10 cellular contexts compared by ENCODE assay signal in the genomic region with DNA sequence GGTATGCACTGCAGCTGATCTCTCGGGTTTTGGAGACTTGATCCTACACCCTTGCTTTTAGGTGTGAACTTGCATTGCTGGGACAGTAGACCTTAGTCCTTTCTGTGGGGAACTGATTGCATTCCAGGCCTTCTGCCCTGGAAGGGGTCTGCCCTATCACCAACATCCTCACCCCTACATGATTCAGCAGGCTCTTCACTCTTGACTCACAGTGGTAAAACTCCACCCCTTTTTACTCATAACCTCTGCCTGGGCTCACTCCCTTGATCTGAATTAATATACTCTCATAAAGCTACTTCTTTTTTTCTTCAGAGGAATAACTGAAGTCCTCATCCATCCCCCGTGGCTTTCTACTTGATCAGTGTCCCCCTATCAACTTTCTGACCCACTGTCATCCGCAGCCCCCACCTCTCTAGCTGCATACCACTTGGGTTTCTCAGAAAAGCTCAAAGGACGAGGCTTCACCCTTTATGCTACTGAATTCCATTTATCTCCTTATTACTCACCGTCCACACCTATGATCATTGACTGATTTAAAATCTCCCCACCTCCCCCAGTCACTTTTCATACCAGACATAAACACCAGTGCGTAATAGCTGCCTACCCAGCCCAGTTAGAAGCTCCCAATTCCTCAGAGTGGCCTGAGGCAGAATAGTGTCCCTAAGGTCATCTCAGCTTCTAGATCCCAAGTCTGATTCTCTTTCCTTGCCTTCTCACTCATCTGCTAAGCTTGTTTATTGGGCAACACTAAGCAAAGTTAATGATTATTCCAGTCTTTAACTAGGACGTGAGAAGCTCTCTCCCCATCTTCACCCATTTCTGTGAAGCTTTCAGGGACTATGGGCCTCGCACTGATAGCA. TPM values are rescaled to one million over a fixed set of nuclear protein-coding genes. Genes with fewer than 3 reads are reported as not detected.
DNase-seq lines count a peak whose midpoint lies in the region; ATAC-seq, FAIRE-seq and TF ChIP-seq lines count a peak whose summit lies in the region.
"Had no signal": no experiment of that assay in that cellular context is flagged by ENCODE, and none has a peak within 500 bp of the region (broad histone marks: within the 10 kb centered on the region; RNA-seq: fewer than 3 reads in every experiment).

No MANE protein-coding gene starts in this region.

- H3K27ac ChIP-seq in ovary, result no peak overlapping the region

- TF ChIP-seq CTCF in ovary (IDR thresholded peaks at IDR 0.05), result no peak

- FAIRE-seq in RCC 7860 (lab: Jason Lieb, UNC), result peak; percentile 59
- FAIRE-seq: H1 had no signal

- H3K36me3 ChIP-seq in skeletal muscle satellite cell (ENCODE audit: insufficient read depth, low read length), result no peaks in the 10 kb centered on the region
- no peaks in the 10 kb centered on the region for H3K36me3 ChIP-seq in ovary

- H3K4me1 Mint-ChIP-seq in activated CD4-positive, alpha-beta memory T cell treated with anti-CD3 and anti-CD28 coated beads for 36 hours (ENCODE audit: low read depth), result peaks cover 23% of the 10 kb centered on the region
- H3K4me1 Mint-ChIP-seq in activated CD4-positive, alpha-beta memory T cell treated with anti-CD3 and anti-CD28 coated beads, Interleukin-2, amount 10 ng/mL, durations not matched to agents 7 days and 5 days, result peaks cover 31% of the 10 kb centered on the region
- H3K4me1 Mint-ChIP-seq: memory B cell had no signal

- H3K9me3 ChIP-seq in skeletal muscle satellite cell (replicated peaks; ENCODE audit: low read length) (no peaks in the 10 kb centered on the region), ovary (no peaks in the 10 kb centered on the region)

- no peaks in the 10 kb centered on the region for H3K9me3 Mint-ChIP-seq in activated CD4-positive, alpha-beta memory T cell treated with anti-CD3 and anti-CD28 coated beads for 36 hours
- H3K9me3 Mint-ChIP-seq in activated CD4-positive, alpha-beta memory T cell treated with anti-CD3 and anti-CD28 coated beads, Interleukin-2, amount 10 ng/mL, durations not matched to agents 7 days and 5 days, result no peaks in the 10 kb centered on the region
- H3K9me3 Mint-ChIP-seq: memory B cell had no signal

- H3K27me3 ChIP-seq in skeletal muscle satellite cell (ENCODE audit: control insufficient read depth, insufficient read depth, low read length) (no peaks in the 10 kb centered on the region), ovary (no peaks in the 10 kb centered on the region)

- H3K27me3 Mint-ChIP-seq in activated CD4-positive, alpha-beta memory T cell treated with anti-CD3 and anti-CD28 coated beads for 36 hours, result peaks cover 3% of the 10 kb centered on the region
- H3K27me3 Mint-ChIP-seq in activated CD4-positive, alpha-beta memory T cell treated with anti-CD3 and anti-CD28 coated beads, Interleukin-2, amount 10 ng/mL, durations not matched to agents 7 days and 5 days, result no peaks in the 10 kb centered on the region

- H3K36me3 Mint-ChIP-seq in activated CD4-positive, alpha-beta memory T cell treated with anti-CD3 and anti-CD28 coated beads for 36 hours, result no peaks in the 10 kb centered on the region
- peaks cover 4% of the 10 kb centered on the region for H3K36me3 Mint-ChIP-seq in activated CD4-positive, alpha-beta memory T cell treated with anti-CD3 and anti-CD28 coated beads, Interleukin-2, amount 10 ng/mL, durations not matched to agents 7 days and 5 days (ENCODE audit: low read depth)

- peak; percentile 23 for DNase-seq in activated CD4-positive, alpha-beta memory T cell treated with anti-CD3 and anti-CD28 coated beads for 36 hours
- no peak for DNase-seq in activated CD4-positive, alpha-beta memory T cell treated with anti-CD3 and anti-CD28 coated beads, Interleukin-2, amount 10 ng/mL, durations not matched to agents 7 days and 5 days
- DNase-seq in RCC 7860 (ENCODE audit: low spot score) (peak; percentile 80), dermis blood vessel endothelial cell (peak; percentile 8), ovary (no peak), NCI-H1092 treated with DMSO at 0.1 percent for 48 hours (lab: John Stamatoyannopoulos, UW) (no peak)

- CTCF ChIA-PET in activated CD4-positive, alpha-beta memory T cell treated with anti-CD3 and anti-CD28 coated beads for 36 hours (lab: Charles Lee), result interaction anchor here (0.7 kb wide), 2 partner anchors 27 to 182 kb away, joined by 3 read pairs; no protein-coding TSS in a partner anchor
- CTCF ChIA-PET in activated CD4-positive, alpha-beta memory T cell treated with anti-CD3 and anti-CD28 coated beads, Interleukin-2, amount 10 ng/mL, durations not matched to agents 7 days and 5 days (lab: Charles Lee), result interaction anchor here (0.9 to 1.2 kb wide), 2 partner anchors 15 to 25 kb away, joined by 3 to 4 read pairs; no protein-coding TSS in a partner anchor

- no peak for ATAC-seq in GM19455 (IDR thresholded peaks at IDR 0.05; ENCODE audit: unreplicated experiment)

- POLR2A ChIA-PET in activated CD4-positive, alpha-beta memory T cell treated with anti-CD3 and anti-CD28 coated beads for 36 hours (lab: Charles Lee), result interaction anchor here (1.5 kb wide), 1 partner anchor 23 kb away, joined by 3 read pairs; no protein-coding TSS in a partner anchor
- POLR2A ChIA-PET in activated CD4-positive, alpha-beta memory T cell treated with anti-CD3 and anti-CD28 coated beads, Interleukin-2, amount 10 ng/mL, durations not matched to agents 7 days and 5 days (lab: Charles Lee), result interaction anchor here (1.2 kb wide), 1 partner anchor 169 kb away, joined by 5 read pairs; a partner anchor contains a TSS

- peaks cover 65% of the 10 kb centered on the region for H3K4me1 ChIP-seq in skeletal muscle satellite cell (ENCODE audit: control insufficient read depth, insufficient read depth, low read length)
- no peaks in the 10 kb centered on the region for H3K4me1 ChIP-seq in ovary (ENCODE audit: insufficient read depth)

- no peak for TF ChIP-seq EP300 in ovary (IDR thresholded peaks at IDR 0.05)

- H3K4me3 ChIP-seq in skeletal muscle satellite cell (ENCODE audit: low read length) (peak overlapping the region; percentile 19), ovary (no peak overlapping the region)

- H3K27ac Mint-ChIP-seq in activated CD4-positive, alpha-beta memory T cell treated with anti-CD3 and anti-CD28 coated beads for 36 hours, result peak overlapping the region; percentile 25
- H3K27ac Mint-ChIP-seq in activated CD4-positive, alpha-beta memory T cell treated with anti-CD3 and anti-CD28 coated beads, Interleukin-2, amount 10 ng/mL, durations not matched to agents 7 days and 5 days, result no peak overlapping the region
- H3K27ac Mint-ChIP-seq: memory B cell had no signal

- no peak overlapping the region for H3K4me3 Mint-ChIP-seq in activated CD4-positive, alpha-beta memory T cell treated with anti-CD3 and anti-CD28 coated beads for 36 hours
- no peak overlapping the region for H3K4me3 Mint-ChIP-seq in activated CD4-positive, alpha-beta memory T cell treated with anti-CD3 and anti-CD28 coated beads, Interleukin-2, amount 10 ng/mL, durations not matched to agents 7 days and 5 days
- H3K4me3 Mint-ChIP-seq: memory B cell had no signal

- no peak for TF ChIP-seq POLR2A in ovary (IDR thresholded peaks at IDR 0.05)

- peak overlapping the region; percentile 66 for H3K9ac ChIP-seq in skeletal muscle satellite cell (ENCODE audit: low read depth, low read length)

- peak overlapping the region; percentile 56 for H3K4me2 ChIP-seq in skeletal muscle satellite cell (ENCODE audit: low read length)

- WGBS in ovary, 3 donors, result 83 to 89% (median 86%) methylated on average over 8 of the region's 8 CpGs

- intact Hi-C loops in activated CD4-positive, alpha-beta memory T cell treated with anti-CD3 and anti-CD28 coated beads for 36 hours (cut with micrococcal nuclease), result loop anchor here (1.0 to 10.0 kb wide), 3 partner anchors 23 to 1128 kb away; a partner anchor contains a TSS
- intact Hi-C loops in ovary (cut with DNase I), result no loop called here

RNA-seq across cellular contexts. Expression of a gene that starts 6.9 kb away (rescaled TPM):
- total RNA-seq in activated CD4-positive, alpha-beta memory T cell treated with anti-CD3 and anti-CD28 coated beads for 36 hours, result 1 to 10 TPM; 6.5 to 7.7 TPM
- 10 to 100 TPM; 73.3 to 78.4 TPM for total RNA-seq in activated CD4-positive, alpha-beta memory T cell treated with anti-CD3 and anti-CD28 coated beads, Interleukin-2, amount 10 ng/mL, durations not matched to agents 7 days and 5 days
- 28.9 and 42.2 TPM in 2 replicates for total RNA-seq in dermis blood vessel endothelial cell
- total RNA-seq in skeletal muscle satellite cell (2012; rRNA removed), result 14.4 and 18.8 TPM in 2 replicates
- total RNA-seq in ovary, result 10 to 100 TPM in 6 of 7 donors, 1 to 10 TPM in 1; 9.4 to 20.2 (median 15.0) TPM
- 10 to 100 TPM in 1 of 2 donors, 1 to 10 TPM in 1; 6.3 to 12.9 TPM for polyA plus RNA-seq in ovary

RNA-seq across cellular contexts. Expression of a gene that starts 9.7 kb away (rescaled TPM):
- 1 to 10 TPM; 8.9 to 9.4 TPM for total RNA-seq in activated CD4-positive, alpha-beta memory T cell treated with anti-CD3 and anti-CD28 coated beads for 36 hours
- total RNA-seq in activated CD4-positive, alpha-beta memory T cell treated with anti-CD3 and anti-CD28 coated beads, Interleukin-2, amount 10 ng/mL, durations not matched to agents 7 days and 5 days, result 1 to 10 TPM; 5.4 to 5.8 TPM
- 15.7 and 33.1 TPM in 2 replicates for total RNA-seq in dermis blood vessel endothelial cell
- total RNA-seq in skeletal muscle satellite cell (2012; rRNA removed), result 13.9 and 40.4 TPM in 2 replicates
- 100 to 1,000 TPM in 5 of 7 donors, 10 to 100 TPM in 2; 96.8 to 229 (median 137) TPM for total RNA-seq in ovary
- 100 to 1,000 TPM; 101 to 605 TPM for polyA plus RNA-seq in ovary

Comparison
In these comparisons a context has a peak if more than half of its experiments do, and no peak if none do; other contexts are left out.
1. DNase-seq: peak in activated CD4-positive, alpha-beta memory T cell treated with anti-CD3 and anti-CD28 coated beads for 36 hours (single experiment), RCC 7860 (single experiment) and dermis blood vessel endothelial cell (single experiment); none in activated CD4-positive, alpha-beta memory T cell treated with anti-CD3 and anti-CD28 coated beads, Interleukin-2, amount 10 ng/mL, durations not matched to agents 7 days and 5 days (single experiment), ovary (0 of 5) and NCI-H1092 treated with DMSO at 0.1 percent for 48 hours (single experiment).